ENCODE assay signal across 18 cellular contexts in genomic region chr15:83570756-83571155, GRCh38.
DNase-seq lines count a peak whose midpoint lies in the region; ATAC-seq, FAIRE-seq and TF ChIP-seq lines count a peak whose summit lies in the region.
"Had no signal": no experiment of that assay in that cellular context is flagged by ENCODE, and none has a peak within 500 bp of the region (broad histone marks: within the 10 kb centered on the region; RNA-seq: fewer than 3 reads in every experiment).

No MANE protein-coding gene starts in this region.

- DNase-seq in WTC11 (ENCODE audit: low spot score) (no peak), cerebellar cortex (ENCODE audit: low spot score) (peak; percentile 95), H1 (ENCODE audit: low read depth in 1 of 2, low spot score in 2 of 2) (no peak), epidermal melanocyte (ENCODE audit: insufficient read length, low spot score) (no peak), NCI-H2029 (lab: John Stamatoyannopoulos, UW) (no peak)
- DNase-seq: BE2C; CD4-positive, alpha-beta memory T cell; COR-L47; DMS53; H9; IMR-90 had no signal

- no peak overlapping the region for H3K4me3 ChIP-seq in H1 (ENCODE audit: extremely low read depth in 1 of 4, insufficient read depth in 2 of 4, low read depth in 3 of 4, low read length in 4 of 4)
- H3K4me3 ChIP-seq: A549, GM12878 had no signal

- H3K79me1 ChIP-seq in H1 (ENCODE audit: low read depth, low read length): no peaks in the 10 kb centered on the region

- no peak for FAIRE-seq in H1 (lab: Jason Lieb, UNC)
- FAIRE-seq: D721Med, GM12878, GM18507 had no signal

- H3K4me3 Mint-ChIP-seq in WTC11: no peak overlapping the region
- H3K4me3 Mint-ChIP-seq: CD4-positive, alpha-beta memory T cell; H9 had no signal

- no peaks in the 10 kb centered on the region for H3K4me1 Mint-ChIP-seq in WTC11
- H3K4me1 Mint-ChIP-seq: CD4-positive, alpha-beta memory T cell; H9 had no signal

- no peaks in the 10 kb centered on the region for H3K36me3 Mint-ChIP-seq in WTC11
- H3K36me3 Mint-ChIP-seq: CD4-positive, alpha-beta memory T cell had no signal

- TF ChIP-seq POLR2A in H1 (IDR thresholded peaks at IDR 0.05; ENCODE audit: control extremely low read depth in 1 of 2, low read depth in 2 of 2, low read length in 2 of 2): no peak

- H3K27me3 ChIP-seq in H1 (replicated peaks in 1 of 4; ENCODE audit: control insufficient read depth in 3 of 4, extremely low read depth in 1 of 4, insufficient read depth in 3 of 4, low read length in 3 of 4): no peaks in the 10 kb centered on the region

- POLR2A ChIA-PET in WTC11 (lab: Charles Lee) (no interaction called here), H1 (lab: Charles Lee; ENCODE audit: partially characterized antibody) (no interaction called here)

- no peak overlapping the region for H2AK5ac ChIP-seq in H1 (ENCODE audit: low read depth, low read length)

- H3K36me3 ChIP-seq in H1 (ENCODE audit: control insufficient read depth in 2 of 4, insufficient read depth in 4 of 4, low read length in 3 of 4): no peaks in the 10 kb centered on the region
- H3K36me3 ChIP-seq: BE2C had no signal

- H2BK20ac ChIP-seq in H1 (ENCODE audit: low read length): no peak overlapping the region

- ATAC-seq in WTC11 (peak; percentile 22; the same call in 1 of the 2 replicates), HG02938 (IDR thresholded peaks at IDR 0.05; ENCODE audit: unreplicated experiment) (no peak)
- ATAC-seq: A549, GM12878 had no signal

- no peak overlapping the region for H3K14ac ChIP-seq in H1 (ENCODE audit: insufficient read length)

- no peaks in the 10 kb centered on the region for H3K9me3 ChIP-seq in H1 (ENCODE audit: insufficient read depth in 2 of 2, low read depth in 1 of 2, low read length in 1 of 2)
- H3K9me3 ChIP-seq: A549, BE2C had no signal

- TF ChIP-seq CTCF in WTC11 (IDR thresholded peaks at IDR 0.05) (no peak), H1 (IDR thresholded peaks at IDR 0.05; ENCODE audit: control extremely low read depth in 1 of 3, insufficient read depth in 1 of 3, low read depth in 1 of 3, low read length in 3 of 3) (no peak)

- no peaks in the 10 kb centered on the region for H3K9me3 Mint-ChIP-seq in WTC11
- H3K9me3 Mint-ChIP-seq: CD4-positive, alpha-beta memory T cell; H9 had no signal

- H2BK12ac ChIP-seq in H1 (ENCODE audit: low read depth, low read length): no peak overlapping the region

- no peak overlapping the region for H4K5ac ChIP-seq in H1 (ENCODE audit: insufficient read length, low read depth, low read length)

- H3K9ac ChIP-seq in H1 (replicated peaks in 1 of 4; ENCODE audit: extremely low read depth in 1 of 4, low read depth in 3 of 4, low read length in 3 of 4): no peak overlapping the region

- H2BK5ac ChIP-seq in H1 (ENCODE audit: low read depth, low read length): peak overlapping the region; percentile 16; the same call in 1 of the 2 replicates

- no peaks in the 10 kb centered on the region for H3K79me2 ChIP-seq in H1 (ENCODE audit: control insufficient read depth in 1 of 2, insufficient read depth in 2 of 2, low read length in 2 of 2)

- no peak overlapping the region for H2BK120ac ChIP-seq in H1 (replicated peaks; ENCODE audit: low read depth, low read length)

- no peak overlapping the region for H3K27ac ChIP-seq in H1 (ENCODE audit: low read depth, low read length)
- peak overlapping the region; percentile 100 for H3K27ac ChIP-seq in temporal lobe (ENCODE audit: low read depth, low read length)
- H3K27ac ChIP-seq: A549, C4-2B had no signal

- no peak overlapping the region for H3K4me2 ChIP-seq in H1 (ENCODE audit: insufficient read depth in 1 of 2, low read depth in 2 of 2, low read length in 2 of 2)
- H3K4me2 ChIP-seq: A549 had no signal

- H4K20me1 ChIP-seq in H1 (replicated peaks in 1 of 2; ENCODE audit: control insufficient read depth in 1 of 2, insufficient read depth in 2 of 2, low read length in 2 of 2): peaks cover 0 to 2% of the 10 kb centered on the region in 2 experiments

- no peak overlapping the region for H3K23ac ChIP-seq in H1 (ENCODE audit: insufficient read length)

- H3K18ac ChIP-seq in H1 (ENCODE audit: extremely low read depth, low read length): no peak overlapping the region

- H3K56ac ChIP-seq in H1 (replicated peaks; ENCODE audit: insufficient read length, low read depth, low read length): no peak overlapping the region

- no peaks in the 10 kb centered on the region for H3K27me3 Mint-ChIP-seq in WTC11 (ENCODE audit: low read depth)

- 89% methylated on average over 6 of the region's 6 CpGs; no CpG with 5 or more reads in 1 of the 2 experiments for whole genome bisulfite sequencing in H1 (ENCODE audit: extremely low coverage in 1 of 2, insufficient coverage in 1 of 2, insufficient read length in 1 of 2, insufficient replicate concordance in 2 of 2, low coverage in 1 of 2, low lambda C conversion rate in 2 of 2, missing lambda C conversion rate in 1 of 2), 2 experiments

- H4K8ac ChIP-seq in H1 (ENCODE audit: extremely low read depth, insufficient read depth, low read length): no peak overlapping the region

- H3K4me1 ChIP-seq in H1 (replicated peaks in 1 of 4; ENCODE audit: control insufficient read depth in 3 of 4, insufficient read depth in 4 of 4, low read length in 3 of 4): no peaks in the 10 kb centered on the region
- H3K4me1 ChIP-seq: A549, BE2C had no signal

- no peak overlapping the region for H2AFZ ChIP-seq in H1 (ENCODE audit: low read length)

- H3K4ac ChIP-seq in H1 (replicated peaks; ENCODE audit: insufficient read length, low read depth, low read length): no peak overlapping the region

- H2BK15ac ChIP-seq in H1 (ENCODE audit: low read length): no peak overlapping the region

- TF ChIP-seq EP300 in H1 (IDR thresholded peaks at IDR 0.05; ENCODE audit: borderline replicate concordance in 1 of 2, low read depth in 2 of 2, low read length in 2 of 2): no peak

- H3K23me2 ChIP-seq in H1 (ENCODE audit: low read depth, low read length): no peaks in the 10 kb centered on the region

- no peak for TF ChIP-seq RAD21 in H1 (IDR thresholded peaks at IDR 0.05 in 1 of 2, conservative IDR thresholded peaks at IDR 0.05 in 1 of 2; ENCODE audit: low read depth in 2 of 2, low read length in 2 of 2)

- CTCF ChIA-PET in WTC11 (lab: Charles Lee) (interaction anchor here (0.6 to 3.9 kb wide), 6 partner anchors 8 to 454 kb away, joined by 3 to 24 read pairs (median 12); partner anchors contain the start of gene SH3GL3), H1 (lab: Charles Lee; ENCODE audit: partially characterized antibody) (interaction anchor here (0.6 to 6.2 kb wide), 17 partner anchors 8 to 949 kb away, joined by 3 to 60 read pairs (median 4); partner anchors contain the start of gene SH3GL3)

- H3K27ac Mint-ChIP-seq in WTC11: no peak overlapping the region
- H3K27ac Mint-ChIP-seq: CD4-positive, alpha-beta memory T cell had no signal

- no peak overlapping the region for H4K91ac ChIP-seq in H1 (replicated peaks; ENCODE audit: insufficient read length, low read length)

TF ChIP-seq in WTC11, 78 proteins besides CTCF, POLR2A, EP300 and RAD21:
- TF ChIP-seq USF1 (CRISPR knock-in tag; IDR thresholded peaks at IDR 0.05): no peak
- TF ChIP-seq, protein P1, sequence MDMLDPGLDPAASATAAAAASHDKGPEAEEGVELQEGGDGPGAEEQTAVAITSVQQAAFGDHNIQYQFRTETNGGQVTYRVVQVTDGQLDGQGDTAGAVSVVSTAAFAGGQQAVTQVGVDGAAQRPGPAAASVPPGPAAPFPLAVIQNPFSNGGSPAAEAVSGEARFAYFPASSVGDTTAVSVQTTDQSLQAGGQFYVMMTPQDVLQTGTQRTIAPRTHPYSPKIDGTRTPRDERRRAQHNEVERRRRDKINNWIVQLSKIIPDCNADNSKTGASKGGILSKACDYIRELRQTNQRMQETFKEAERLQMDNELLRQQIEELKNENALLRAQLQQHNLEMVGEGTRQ (CRISPR knock-in tag; IDR thresholded peaks at IDR 0.05): no peak
- no peak for TF ChIP-seq FOXJ3 (CRISPR knock-in tag; IDR thresholded peaks at IDR 0.05; ENCODE audit: borderline replicate concordance)
- TF ChIP-seq ZBTB21 (CRISPR knock-in tag; IDR thresholded peaks at IDR 0.05; ENCODE audit: borderline replicate concordance): no peak
- no peak for TF ChIP-seq ZNF263 (CRISPR knock-in tag; IDR thresholded peaks at IDR 0.05; ENCODE audit: low read depth)

TF ChIP-seq in H1, 55 proteins besides CTCF, POLR2A, EP300 and RAD21:
- TF ChIP-seq SP1 (IDR thresholded peaks at IDR 0.05; ENCODE audit: low read depth, low read length): no peak
- TF ChIP-seq SRF (IDR thresholded peaks at IDR 0.05; ENCODE audit: low read depth, low read length): no peak
- no peak for TF ChIP-seq SAP30 (IDR thresholded peaks at IDR 0.05; ENCODE audit: insufficient read depth, insufficient replicate concordance, low read length)
- TF ChIP-seq BCL11A (IDR thresholded peaks at IDR 0.05; ENCODE audit: low read depth in 2 of 2, low read length in 2 of 2): no peak
- no peak for TF ChIP-seq TAF7 (optimal IDR thresholded peaks at IDR 0.05; ENCODE audit: borderline replicate concordance, low read depth, low read length)
- no peak for TF ChIP-seq NRF1 (IDR thresholded peaks at IDR 0.05; ENCODE audit: low read depth, low read length)
- no peak for TF ChIP-seq RNF2 (IDR thresholded peaks at IDR 0.05; ENCODE audit: borderline replicate concordance, low read depth, low read length, missing control alignments, poor library complexity, severe bottlenecking)
- no peak for TF ChIP-seq HDAC2 (IDR thresholded peaks at IDR 0.05; ENCODE audit: borderline replicate concordance in 1 of 2, low read depth in 2 of 2, low read length in 2 of 2)
